In the genomic region with DNA sequence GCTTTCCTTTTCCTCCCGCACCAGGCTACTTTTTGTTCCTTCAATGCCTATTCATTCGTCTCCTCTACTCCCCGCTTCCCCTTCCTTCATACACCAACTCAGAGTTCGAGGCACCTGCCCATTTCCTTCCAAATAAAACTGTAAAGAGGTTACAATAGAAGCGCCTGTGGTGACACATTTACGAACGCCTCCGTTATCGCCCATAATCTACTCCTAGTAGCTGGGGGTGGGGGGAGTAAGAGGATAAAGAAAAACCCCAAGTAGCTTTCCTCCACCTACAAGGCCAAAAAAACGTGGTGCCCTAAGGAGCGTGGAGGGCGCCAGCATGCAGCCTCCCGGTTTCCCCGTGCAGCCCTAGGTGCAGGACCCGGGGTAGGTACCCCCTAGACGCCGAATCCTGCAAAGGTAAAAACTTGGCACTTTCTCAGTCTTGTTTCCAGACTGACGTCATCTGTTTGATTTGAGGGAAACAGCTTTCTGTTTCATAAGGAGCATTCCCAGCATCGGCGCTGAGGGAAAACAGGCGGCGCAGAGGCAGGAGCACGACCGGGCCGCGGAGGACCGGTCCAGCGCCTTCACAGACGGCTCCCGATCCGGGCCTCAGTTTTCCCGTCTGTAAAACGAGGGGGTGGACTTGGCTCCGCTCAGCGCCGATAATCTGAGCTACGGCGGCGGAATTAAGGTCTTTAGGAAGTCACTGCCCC, we compare ENCODE assay signal across 8 cellular contexts. TPM values are rescaled to one million over a fixed set of nuclear protein-coding genes. Genes with fewer than 3 reads are reported as not detected.
DNase-seq lines count a peak whose midpoint lies in the region; ATAC-seq and TF ChIP-seq lines count a peak whose summit lies in the region.

No MANE protein-coding gene starts in this region.

- peak overlapping the region; percentile 94 for H3K4me3 Mint-ChIP-seq in natural killer cell treated with Interleukin-12 subunit alpha and Interleukin-12 subunit beta and Interleukin-15 and Interleukin-18, amount 100 ng/mL, for 72 hours

- peak overlapping the region; percentile 77 to 92 (median 88) for H3K27ac ChIP-seq in tibial nerve

- no peaks in the 10 kb centered on the region for H3K9me3 ChIP-seq in tibial nerve

- H3K4me1 Mint-ChIP-seq in natural killer cell treated with Interleukin-12 subunit alpha and Interleukin-12 subunit beta and Interleukin-15 and Interleukin-18, amount 100 ng/mL, for 72 hours (ENCODE audit: low read depth in 2 of 2), result peaks cover 24 to 30% of the 10 kb centered on the region in 2 donors

- ATAC-seq in natural killer cell treated with Interleukin-12 subunit alpha and Interleukin-12 subunit beta and Interleukin-15 and Interleukin-18, amount 100 ng/mL, for 72 hours, result no peak

- peaks cover 7% of the 10 kb centered on the region for H3K36me3 Mint-ChIP-seq in natural killer cell treated with Interleukin-12 subunit alpha and Interleukin-12 subunit beta and Interleukin-15 and Interleukin-18, amount 100 ng/mL, for 72 hours

- TF ChIP-seq EP300 in tibial nerve (IDR thresholded peaks at IDR 0.05), result peak in 1 of 2 donors; percentile 46

- 5 to 7% methylated on average over 36 to 38 of the region's 39 CpGs for WGBS in tibial nerve, 2 donors

- peaks cover 0 to 38% (median 5%) of the 10 kb centered on the region in 4 donors for H3K4me1 ChIP-seq in tibial nerve

- peak in 1 of 2 donors; percentile 25 for TF ChIP-seq POLR2A in tibial nerve (IDR thresholded peaks at IDR 0.05)

- H3K27ac Mint-ChIP-seq in natural killer cell treated with Interleukin-12 subunit alpha and Interleukin-12 subunit beta and Interleukin-15 and Interleukin-18, amount 100 ng/mL, for 72 hours, result peak overlapping the region; percentile 62 to 79

- peak overlapping the region; percentile 86 to 96 (median 94) for H3K4me3 ChIP-seq in tibial nerve

- peaks cover 0 to 3% of the 10 kb centered on the region in 2 donors for H3K27me3 Mint-ChIP-seq in natural killer cell treated with Interleukin-12 subunit alpha and Interleukin-12 subunit beta and Interleukin-15 and Interleukin-18, amount 100 ng/mL, for 72 hours

- TF ChIP-seq CTCF in tibial nerve (IDR thresholded peaks at IDR 0.05), result no peak

- DNase-seq in NCI-H1417 (lab: John Stamatoyannopoulos, UW), result peak; percentile 12 to 46 (median 41)
- DNase-seq in NCI-H1417 treated with DMSO at 0.1 percent for 48 hours (lab: John Stamatoyannopoulos, UW), result no peak
- peak; percentile 23 for DNase-seq in NCI-H460 (ENCODE audit: extremely low read depth, low read depth)
- peak; percentile 39 for DNase-seq in activated T-cell treated with anti-CD3 and anti-CD28 coated beads, Interleukin-2, amount 50 U/mL, for 1 hour
- peak; percentile 27 for DNase-seq in fibroblast of gingiva (ENCODE audit: low read depth)
- no peak for DNase-seq in natural killer cell treated with Interleukin-12 subunit alpha and Interleukin-12 subunit beta and Interleukin-15 and Interleukin-18, amount 100 ng/mL, for 72 hours (ENCODE audit: low spot score)
- DNase-seq in tibial nerve (ENCODE audit: low spot score in 2 of 2), result peak in 1 of 2 donors; percentile 19
- no peak for DNase-seq in NCI-H1436 (lab: John Stamatoyannopoulos, UW)

- peaks cover 0 to 5% (median 0%) of the 10 kb centered on the region in 3 donors for H3K36me3 ChIP-seq in tibial nerve

- no peaks in the 10 kb centered on the region for H3K27me3 ChIP-seq in tibial nerve

- no peaks in the 10 kb centered on the region for H3K9me3 Mint-ChIP-seq in natural killer cell treated with Interleukin-12 subunit alpha and Interleukin-12 subunit beta and Interleukin-15 and Interleukin-18, amount 100 ng/mL, for 72 hours

RNA-seq across cellular contexts. Expression of a gene that starts 0.9 kb away (rescaled TPM):
- total RNA-seq in NCI-H460 (2014; rRNA removed; shearing (Covaris generic)), result 389 and 397 TPM in 2 replicates
- polyA plus RNA-seq in NCI-H460 (2014; cell fraction: nucleus; rRNA removed), result 258 and 309 TPM in 2 replicates
- total RNA-seq in natural killer cell treated with Interleukin-12 subunit alpha and Interleukin-12 subunit beta and Interleukin-15 and Interleukin-18, amount 100 ng/mL, for 72 hours, result 100 to 1,000 TPM; 263 to 285 TPM
- total RNA-seq in tibial nerve, result 100 to 1,000 TPM; 147 to 169 (median 150) TPM

RNA-seq across cellular contexts. Expression of a gene that starts 51.5 kb away (rescaled TPM):
- not detected in 2 replicates for total RNA-seq in NCI-H460 (2014; rRNA removed; shearing (Covaris generic))
- polyA plus RNA-seq in NCI-H460 (2014; cell fraction: nucleus; rRNA removed), result not detected in 2 replicates
- under 1 TPM in 1 of 2 donors, not detected in 1; 0.02 TPM for total RNA-seq in natural killer cell treated with Interleukin-12 subunit alpha and Interleukin-12 subunit beta and Interleukin-15 and Interleukin-18, amount 100 ng/mL, for 72 hours
- total RNA-seq in tibial nerve, result 1 to 10 TPM; 1.8 to 5.7 (median 4.4) TPM

Comparison
In these comparisons a context has a peak if more than half of its experiments do, and no peak if none do; other contexts are left out.
1. DNase-seq: peak in NCI-H1417 (3 of 3), NCI-H460 (single experiment), activated T-cell treated with anti-CD3 and anti-CD28 coated beads, Interleukin-2, amount 50 U/mL, for 1 hour (single experiment) and fibroblast of gingiva (single experiment); none in NCI-H1417 treated with DMSO at 0.1 percent for 48 hours (single experiment), natural killer cell treated with Interleukin-12 subunit alpha and Interleukin-12 subunit beta and Interleukin-15 and Interleukin-18, amount 100 ng/mL, for 72 hours (single experiment) and NCI-H1436 (single experiment).